ENCODE assay signal across 1 cellular context in genomic region chrX:729583-730409, GRCh38.
TF ChIP-seq lines count a peak whose summit lies in the region.

No MANE protein-coding gene starts in this region.

TF ChIP-seq in GM23338, 12 proteins besides CTCF, POLR2A, EP300 and RAD21 (continued from another document):
- no peak for TF ChIP-seq ETS1 (IDR thresholded peaks at IDR 0.05)
- TF ChIP-seq, protein P1, sequence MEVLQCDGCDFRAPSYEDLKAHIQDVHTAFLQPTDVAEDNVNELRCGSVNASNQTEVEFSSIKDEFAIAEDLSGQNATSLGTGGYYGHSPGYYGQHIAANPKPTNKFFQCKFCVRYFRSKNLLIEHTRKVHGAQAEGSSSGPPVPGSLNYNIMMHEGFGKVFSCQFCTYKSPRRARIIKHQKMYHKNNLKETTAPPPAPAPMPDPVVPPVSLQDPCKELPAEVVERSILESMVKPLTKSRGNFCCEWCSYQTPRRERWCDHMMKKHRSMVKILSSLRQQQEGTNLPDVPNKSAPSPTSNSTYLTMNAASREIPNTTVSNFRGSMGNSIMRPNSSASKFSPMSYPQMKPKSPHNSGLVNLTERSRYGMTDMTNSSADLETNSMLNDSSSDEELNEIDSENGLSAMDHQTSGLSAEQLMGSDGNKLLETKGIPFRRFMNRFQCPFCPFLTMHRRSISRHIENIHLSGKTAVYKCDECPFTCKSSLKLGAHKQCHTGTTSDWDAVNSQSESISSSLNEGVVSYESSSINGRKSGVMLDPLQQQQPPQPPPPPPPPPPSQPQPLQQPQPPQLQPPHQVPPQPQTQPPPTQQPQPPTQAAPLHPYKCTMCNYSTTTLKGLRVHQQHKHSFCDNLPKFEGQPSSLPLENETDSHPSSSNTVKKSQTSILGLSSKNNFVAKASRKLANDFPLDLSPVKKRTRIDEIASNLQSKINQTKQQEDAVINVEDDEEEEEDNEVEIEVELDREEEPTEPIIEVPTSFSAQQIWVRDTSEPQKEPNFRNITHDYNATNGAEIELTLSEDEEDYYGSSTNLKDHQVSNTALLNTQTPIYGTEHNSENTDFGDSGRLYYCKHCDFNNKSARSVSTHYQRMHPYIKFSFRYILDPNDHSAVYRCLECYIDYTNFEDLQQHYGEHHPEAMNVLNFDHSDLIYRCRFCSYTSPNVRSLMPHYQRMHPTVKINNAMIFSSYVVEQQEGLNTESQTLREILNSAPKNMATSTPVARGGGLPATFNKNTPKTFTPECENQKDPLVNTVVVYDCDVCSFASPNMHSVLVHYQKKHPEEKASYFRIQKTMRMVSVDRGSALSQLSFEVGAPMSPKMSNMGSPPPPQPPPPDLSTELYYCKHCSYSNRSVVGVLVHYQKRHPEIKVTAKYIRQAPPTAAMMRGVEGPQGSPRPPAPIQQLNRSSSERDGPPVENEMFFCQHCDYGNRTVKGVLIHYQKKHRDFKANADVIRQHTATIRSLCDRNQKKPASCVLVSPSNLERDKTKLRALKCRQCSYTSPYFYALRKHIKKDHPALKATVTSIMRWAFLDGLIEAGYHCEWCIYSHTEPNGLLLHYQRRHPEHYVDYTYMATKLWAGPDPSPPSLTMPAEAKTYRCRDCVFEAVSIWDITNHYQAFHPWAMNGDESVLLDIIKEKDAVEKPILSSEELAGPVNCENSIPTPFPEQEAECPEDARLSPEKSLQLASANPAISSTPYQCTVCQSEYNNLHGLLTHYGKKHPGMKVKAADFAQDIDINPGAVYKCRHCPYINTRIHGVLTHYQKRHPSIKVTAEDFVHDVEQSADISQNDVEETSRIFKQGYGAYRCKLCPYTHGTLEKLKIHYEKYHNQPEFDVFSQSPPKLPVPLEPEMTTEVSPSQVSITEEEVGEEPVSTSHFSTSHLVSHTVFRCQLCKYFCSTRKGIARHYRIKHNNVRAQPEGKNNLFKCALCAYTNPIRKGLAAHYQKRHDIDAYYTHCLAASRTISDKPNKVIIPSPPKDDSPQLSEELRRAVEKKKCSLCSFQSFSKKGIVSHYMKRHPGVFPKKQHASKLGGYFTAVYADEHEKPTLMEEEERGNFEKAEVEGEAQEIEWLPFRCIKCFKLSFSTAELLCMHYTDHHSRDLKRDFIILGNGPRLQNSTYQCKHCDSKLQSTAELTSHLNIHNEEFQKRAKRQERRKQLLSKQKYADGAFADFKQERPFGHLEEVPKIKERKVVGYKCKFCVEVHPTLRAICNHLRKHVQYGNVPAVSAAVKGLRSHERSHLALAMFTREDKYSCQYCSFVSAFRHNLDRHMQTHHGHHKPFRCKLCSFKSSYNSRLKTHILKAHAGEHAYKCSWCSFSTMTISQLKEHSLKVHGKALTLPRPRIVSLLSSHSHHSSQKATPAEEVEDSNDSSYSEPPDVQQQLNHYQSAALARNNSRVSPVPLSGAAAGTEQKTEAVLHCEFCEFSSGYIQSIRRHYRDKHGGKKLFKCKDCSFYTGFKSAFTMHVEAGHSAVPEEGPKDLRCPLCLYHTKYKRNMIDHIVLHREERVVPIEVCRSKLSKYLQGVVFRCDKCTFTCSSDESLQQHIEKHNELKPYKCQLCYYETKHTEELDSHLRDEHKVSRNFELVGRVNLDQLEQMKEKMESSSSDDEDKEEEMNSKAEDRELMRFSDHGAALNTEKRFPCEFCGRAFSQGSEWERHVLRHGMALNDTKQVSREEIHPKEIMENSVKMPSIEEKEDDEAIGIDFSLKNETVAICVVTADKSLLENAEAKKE (CRISPR knock-in tag; IDR thresholded peaks at IDR 0.05): no peak
- no peak for TF ChIP-seq EZH2phosphoT487 (IDR thresholded peaks at IDR 0.05; ENCODE audit: unreplicated experiment)
- no peak for TF ChIP-seq JUNB (IDR thresholded peaks at IDR 0.05; ENCODE audit: unreplicated experiment)
